21 cellular contexts compared by ENCODE assay signal in the genomic region with DNA sequence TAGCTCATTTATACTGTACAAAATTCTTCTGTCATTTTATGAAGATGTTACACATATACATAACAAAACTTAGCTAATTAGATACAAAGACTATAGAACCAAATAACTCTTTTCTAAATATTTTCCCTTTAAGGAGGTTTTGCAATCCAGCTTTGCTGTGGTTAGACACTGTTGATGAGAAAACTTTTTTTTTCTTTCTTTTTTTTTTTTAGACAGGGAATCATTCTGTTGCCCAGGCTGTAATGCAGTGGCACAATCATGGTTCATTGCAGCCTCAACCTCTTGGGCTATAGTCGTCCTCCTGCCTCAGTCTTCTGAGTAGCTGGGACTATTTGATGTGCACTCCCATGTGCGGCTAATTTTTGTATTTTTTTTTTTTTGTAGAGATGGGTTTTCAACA. TPM values are rescaled to one million over a fixed set of nuclear protein-coding genes. Genes with fewer than 3 reads are reported as not detected.
"Had no signal": no experiment of that assay in that cellular context is flagged by ENCODE, and none has a peak within 500 bp of the region (broad histone marks: within the 10 kb centered on the region; RNA-seq: fewer than 3 reads in every experiment).

No MANE protein-coding gene starts in this region.

- H2AFZ ChIP-seq: PC-9 had no signal

- DNase-seq: activated B cell treated with CpG ODN at 0.5 μM for 24 hours; activated CD4-positive, alpha-beta T cell treated with anti-CD3 and anti-CD28 coated beads for 1 hour; activated CD4-positive, alpha-beta T cell treated with anti-CD3 and anti-CD28 coated beads, Interleukin-2, amount 10 ng/mL, durations not matched to agents 24 days and 14 days; activated CD4-positive, alpha-beta T cell treated with anti-CD3 and anti-CD28 coated beads, Interleukin-2, amount 50 U/mL, for 48 hours; activated CD8-positive, alpha-beta memory T cell treated with anti-CD3 and anti-CD28 coated beads, Interleukin-2, amount 10 ng/mL, durations not matched to agents 7 days and 5 days; activated effector memory CD4-positive, alpha-beta T cell treated with Interleukin-2 at 50 U/mL for 16 hours; activated naive CD4-positive, alpha-beta T cell; activated T-cell treated with anti-CD3 and anti-CD28 coated beads, Interleukin-2, amount 50 U/mL, for 24 hours; amygdala; Kasumi-1; NCI-H1105; NCI-H1436 treated with DMSO at 0.1 percent for 48 hours; NCI-H187; NCI-H2081; NCI-H510A treated with DMSO at 0.1 percent for 48 hours; NCI-H69; PC-9; SHP77 treated with DMSO at 0.1 percent for 48 hours; T-helper 17 cell; T-helper 9 cell had no signal

- H3K4me3 ChIP-seq: PC-9 had no signal

- H3K4me2 ChIP-seq: PC-9 had no signal

- ATAC-seq: activated CD8-positive, alpha-beta memory T cell treated with anti-CD3 and anti-CD28 coated beads, Interleukin-2, amount 10 ng/mL, durations not matched to agents 7 days and 5 days; T-helper 17 cell had no signal

- H3K27ac ChIP-seq: PC-9 had no signal

RNA-seq across cellular contexts. Expression of a gene that starts 38.5 kb away (rescaled TPM):
- total RNA-seq: SK-MEL-5 had no signal

RNA-seq across cellular contexts. Expression of a gene that starts 53.0 kb away (rescaled TPM):
- total RNA-seq: SK-MEL-5 had no signal

RNA-seq across cellular contexts. Expression of a gene that starts 53.4 kb away (rescaled TPM):
- total RNA-seq: SK-MEL-5 had no signal
